ENCODE assay signal across 8 cellular contexts in genomic region chr6:41682056-41682477, GRCh38. TPM values are rescaled to one million over a fixed set of nuclear protein-coding genes. Genes with fewer than 3 reads are reported as not detected.
A peak's percentile ranks its signal among the peaks of the same experiment; 100 is the strongest.
DNase-seq lines count a peak whose midpoint lies in the region; ATAC-seq and TF ChIP-seq lines count a peak whose summit lies in the region.

No MANE protein-coding gene starts in this region.

- peak; percentile 98 for DNase-seq in ELF-1 (ENCODE audit: low read depth, low spot score)
- peak; percentile 70 to 87 for DNase-seq in NCI-H446 (lab: John Stamatoyannopoulos, UW)
- peak; percentile 36 for DNase-seq in activated CD4-positive, CD25-positive, alpha-beta regulatory T cell treated with anti-CD3 and anti-CD28 coated beads, Interleukin-2, amount 50 U/mL, for 16 hours (ENCODE audit: low read depth, low spot score)
- peak in 58 of 61 donors; percentile 37 to 93 (median 80) for DNase-seq in caudate nucleus (lab: John Stamatoyannopoulos, UW)
- DNase-seq in kidney epithelial cell (ENCODE audit: low read depth), result peak; percentile 74
- peak; percentile 43 to 65 for DNase-seq in stimulated activated CD4-positive, alpha-beta T cell treated with anti-CD3 and anti-CD28 coated beads, Interleukin-1b, Interleukin-23, amount 100 ng/mL, for 4 hours (ENCODE audit: low read depth in 2 of 2)
- DNase-seq in mesenteric fat pad (ENCODE audit: low spot score), result no peak

- H3K4me3 ChIP-seq in kidney epithelial cell (ENCODE audit: low read depth, low read length), result no peak overlapping the region

- peak; percentile 54 for ATAC-seq in HG03095 (IDR thresholded peaks at IDR 0.05; ENCODE audit: unreplicated experiment)

- H3K27ac ChIP-seq in caudate nucleus (ENCODE audit: low read depth, low read length), result peak overlapping the region; percentile 71

- no peaks in the 10 kb centered on the region for H3K36me3 ChIP-seq in kidney epithelial cell (ENCODE audit: control insufficient read depth, insufficient read depth, low read length)

- peak; percentile 91 for TF ChIP-seq CTCF in kidney epithelial cell (IDR thresholded peaks at IDR 0.05; ENCODE audit: insufficient read depth, low read length, poor library complexity, severe bottlenecking)

- peaks cover 11% of the 10 kb centered on the region for H3K27me3 ChIP-seq in kidney epithelial cell (ENCODE audit: control insufficient read depth, insufficient read depth, low read length)

RNA-seq across cellular contexts. Expression of gene MDFI, which starts 43.8 kb away (rescaled TPM):
- total RNA-seq in kidney epithelial cell (84.6 and 99.6 TPM in 2 replicates), mesenteric fat pad (21.7 TPM)

RNA-seq across cellular contexts. Expression of gene TFEB, which starts 53.3 kb away (rescaled TPM):
- total RNA-seq in kidney epithelial cell (3.8 and 5.1 TPM in 2 replicates), mesenteric fat pad (17.9 TPM)
